In genomic region chr2:144115892-144116291, GRCh38 we compare ENCODE assay signal across 2 cellular contexts.
TF ChIP-seq lines count a peak whose summit lies in the region.

No MANE protein-coding gene starts in this region.

TF ChIP-seq in IMR-90, 13 proteins besides CTCF, POLR2A, EP300 and RAD21 (continued from another document):
- TF ChIP-seq CEBPB (IDR thresholded peaks at IDR 0.05; ENCODE audit: low read depth, low read length): no peak

TF ChIP-seq in endothelial cell of umbilical vein, 7 proteins besides CTCF, POLR2A, EP300 and RAD21:
- TF ChIP-seq MAX (IDR thresholded peaks at IDR 0.05; ENCODE audit: insufficient read depth, insufficient read length) (no peak), MYC (IDR thresholded peaks at IDR 0.05; ENCODE audit: low read depth, low read length) (no peak), GATA2 (IDR thresholded peaks at IDR 0.05; ENCODE audit: insufficient read depth, insufficient read length, low read depth, low read length) (no peak), FOS (IDR thresholded peaks at IDR 0.05; ENCODE audit: borderline replicate concordance, insufficient read depth, low read length) (no peak), POLR2AphosphoS5 (IDR thresholded peaks at IDR 0.05; ENCODE audit: insufficient read depth, low read depth, low read length) (no peak), JUN (IDR thresholded peaks at IDR 0.05; ENCODE audit: borderline replicate concordance, insufficient read depth, insufficient read length, low read depth) (no peak), EZH2 (IDR thresholded peaks at IDR 0.05; ENCODE audit: borderline replicate concordance, low read depth, low read length, severe bottlenecking) (no peak)
